10 cellular contexts compared by ENCODE assay signal in the genomic region with DNA sequence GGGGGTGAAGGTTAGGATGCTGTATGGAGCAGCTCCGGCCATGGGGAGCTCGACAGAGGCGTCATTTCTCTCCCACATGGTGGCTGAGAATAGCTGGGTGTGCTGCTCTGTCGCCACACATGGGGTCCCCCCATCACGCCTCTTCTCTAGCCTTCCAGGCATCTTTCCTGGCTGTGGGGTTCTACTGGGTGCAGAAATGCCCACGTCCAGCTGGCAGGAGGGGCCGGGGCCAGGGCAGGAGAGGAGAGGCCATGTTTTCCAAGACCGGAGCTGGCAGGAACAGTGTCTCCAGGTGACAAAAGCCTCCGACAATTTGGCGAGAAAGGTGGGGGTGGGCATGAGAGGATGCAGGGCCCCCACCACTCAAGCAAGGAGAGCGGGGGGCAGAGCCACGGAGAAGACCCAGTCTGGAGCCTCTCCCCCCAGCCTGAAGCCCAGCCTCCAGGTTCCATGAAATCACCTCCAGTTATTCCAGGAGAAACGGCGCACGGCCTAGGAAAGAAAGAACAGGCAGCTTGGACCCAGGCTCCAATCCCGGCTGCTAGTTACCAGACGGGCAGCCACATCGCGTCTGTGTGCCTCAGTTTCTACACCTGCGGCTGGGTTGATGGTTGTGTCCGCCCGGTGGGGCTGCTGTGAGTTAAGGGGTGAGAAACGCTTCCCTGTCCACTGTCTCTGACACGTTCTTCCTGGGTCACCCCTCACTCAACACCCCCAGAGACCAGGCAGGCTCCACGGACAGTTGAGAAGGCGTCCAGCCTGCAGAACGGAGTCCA. TPM values are rescaled to one million over a fixed set of nuclear protein-coding genes. Genes with fewer than 3 reads are reported as not detected.
DNase-seq lines count a peak whose midpoint lies in the region; ATAC-seq and TF ChIP-seq lines count a peak whose summit lies in the region.
"Had no signal": no experiment of that assay in that cellular context is flagged by ENCODE, and none has a peak within 500 bp of the region (broad histone marks: within the 10 kb centered on the region; RNA-seq: fewer than 3 reads in every experiment).

No MANE protein-coding gene starts in this region.

- intact Hi-C loops in esophagus muscularis mucosa (cut with DNase I) (no loop called here), posterior cingulate gyrus (cut with DNase I) (no loop called here)

- H3K79me2 ChIP-seq in trophoblast cell (ENCODE audit: control insufficient read depth, insufficient read depth, low read length, poor library complexity): no peaks in the 10 kb centered on the region

- H3K27ac Mint-ChIP-seq in T-cell: peak overlapping the region; percentile 39 to 97

- POLR2A ChIA-PET in T-cell (lab: Charles Lee): interaction anchor here in 1 of 2 donors (0.7 kb wide), 1 partner anchor 23 kb away, joined by 6 read pairs; no protein-coding TSS in a partner anchor

- H3K4me2 ChIP-seq in trophoblast cell (ENCODE audit: low read length): no peak overlapping the region

- CTCF ChIA-PET in T-cell (lab: Charles Lee): interaction anchor here (0.5 to 0.7 kb wide), 2 partner anchors 10 to 50 kb away, joined by 3 read pairs; no protein-coding TSS in a partner anchor

- H3K4me3 Mint-ChIP-seq in T-cell: peak overlapping the region; percentile 64 to 83 (median 82)

- no peak overlapping the region for H4K12ac ChIP-seq in trophoblast cell (ENCODE audit: low read depth, low read length)

- H4K8ac ChIP-seq in trophoblast cell (ENCODE audit: low read depth, low read length): no peak overlapping the region

- H2AFZ ChIP-seq in trophoblast cell (ENCODE audit: insufficient read depth, low read length, poor library complexity): no peak overlapping the region

- H2BK12ac ChIP-seq in trophoblast cell (ENCODE audit: low read length): no peak overlapping the region

- H3K18ac ChIP-seq in trophoblast cell (ENCODE audit: low read length): no peak overlapping the region

- no peak for ATAC-seq in T-cell (replicated peaks in 1 of 4)
- no peak for ATAC-seq in GM19397 (IDR thresholded peaks at IDR 0.05; ENCODE audit: unreplicated experiment)

- H2BK5ac ChIP-seq in trophoblast cell (ENCODE audit: low read depth, low read length, poor library complexity): no peak overlapping the region

- TF ChIP-seq EP300 in esophagus muscularis mucosa (IDR thresholded peaks at IDR 0.05): no peak

- H3K36me3 ChIP-seq in esophagus muscularis mucosa (no peaks in the 10 kb centered on the region), trophoblast cell (ENCODE audit: control insufficient read depth in 1 of 2, insufficient read depth in 2 of 2, low read length in 2 of 2) (no peaks in the 10 kb centered on the region)

- H3K27me3 Mint-ChIP-seq in T-cell: no peaks in the 10 kb centered on the region

- peaks cover 9% of the 10 kb centered on the region for H3K36me3 Mint-ChIP-seq in T-cell

- no peaks in the 10 kb centered on the region for H3K79me1 ChIP-seq in trophoblast cell (ENCODE audit: low read length)

- no peak overlapping the region for H2BK120ac ChIP-seq in trophoblast cell (ENCODE audit: insufficient read depth, low read length, poor library complexity)

- peak overlapping the region; percentile 70 to 80 (median 78) for H3K27ac ChIP-seq in esophagus muscularis mucosa (replicated peaks in 1 of 4)
- H3K27ac ChIP-seq in trophoblast cell (ENCODE audit: low read depth, low read length): no peak overlapping the region

- H3K27me3 ChIP-seq in esophagus muscularis mucosa (no peaks in the 10 kb centered on the region), trophoblast cell (ENCODE audit: insufficient read depth, low read length) (no peaks in the 10 kb centered on the region)

- no peak overlapping the region for H4K91ac ChIP-seq in trophoblast cell (ENCODE audit: low read depth, low read length)

- no peak overlapping the region for H3K23ac ChIP-seq in trophoblast cell (ENCODE audit: low read length)

- 71% methylated on average over 18 of the region's 27 CpGs for WGBS in esophagus muscularis mucosa
- WGBS in trophoblast cell (ENCODE audit: extremely low coverage, insufficient coverage, insufficient read length): no CpG with 5 or more reads among the region's 27 CpGs

- peaks cover 33 to 51% (median 48%) of the 10 kb centered on the region in 4 donors for H3K4me1 ChIP-seq in esophagus muscularis mucosa
- peaks cover 0 to 10% of the 10 kb centered on the region in 2 experiments for H3K4me1 ChIP-seq in trophoblast cell (ENCODE audit: control insufficient read depth in 1 of 2, insufficient read depth in 2 of 2, low read length in 2 of 2)

- TF ChIP-seq CTCF in esophagus muscularis mucosa (IDR thresholded peaks at IDR 0.05): no peak

- no peak overlapping the region for H3K9ac ChIP-seq in trophoblast cell (ENCODE audit: low read length)

- H3K14ac ChIP-seq in trophoblast cell (ENCODE audit: low read length): no peak overlapping the region

- TF ChIP-seq POLR2A in esophagus muscularis mucosa (IDR thresholded peaks at IDR 0.05; ENCODE audit: low read depth): no peak

- no peak overlapping the region for H3K4ac ChIP-seq in trophoblast cell (ENCODE audit: low read depth, low read length)

- no peak overlapping the region for H2AK5ac ChIP-seq in trophoblast cell (ENCODE audit: low read length)

- H3K9me3 ChIP-seq in esophagus muscularis mucosa: no peaks in the 10 kb centered on the region
- H3K9me3 ChIP-seq in trophoblast cell (ENCODE audit: insufficient read depth, low read depth, low read length): peaks cover 1% of the 10 kb centered on the region

- H3K9me3 Mint-ChIP-seq in T-cell: no peaks in the 10 kb centered on the region

- H3K4me1 Mint-ChIP-seq in T-cell: peaks cover 27 to 59% (median 48%) of the 10 kb centered on the region in 3 donors

- DNase-seq in D341Med (ENCODE audit: low spot score): peak; percentile 26
- DNase-seq in T-cell: peak in 1 of 34 experiments; percentile 16
- no peak for DNase-seq in esophagus muscularis mucosa (ENCODE audit: extremely low spot score)
- peak in 6 of 10 donors; percentile 1 to 80 (median 28) for DNase-seq in posterior cingulate gyrus
- no peak for DNase-seq in trophoblast cell
- DNase-seq in SHP77 treated with DMSO at 0.1 percent for 48 hours (lab: John Stamatoyannopoulos, UW): no peak
- DNase-seq in AML-193 (lab: John Stamatoyannopoulos, UW): no peak
- DNase-seq: DMS79, NCI-H1105 had no signal

- H3K4me3 ChIP-seq in esophagus muscularis mucosa (peak overlapping the region; percentile 40 to 48 (median 42)), trophoblast cell (ENCODE audit: low read depth, low read length) (no peak overlapping the region)

RNA-seq across cellular contexts. Expression of a gene that starts 27.4 kb away (rescaled TPM):
- total RNA-seq in T-cell: 10 to 100 TPM; 13.6 to 39.8 (median 18.9) TPM
- total RNA-seq in esophagus muscularis mucosa: 10 to 100 TPM; 21.3 to 72.9 (median 58.3) TPM
- polyA plus RNA-seq in trophoblast cell (2013): 13.7 TPM in 2 replicates

RNA-seq across cellular contexts. Expression of a gene that starts 49.2 kb away (rescaled TPM):
- total RNA-seq in T-cell (100 to 1,000 TPM; 185 to 232 (median 207) TPM), esophagus muscularis mucosa (100 to 1,000 TPM; 110 to 245 (median 172) TPM)
- 76.4 and 79.7 TPM in 2 replicates for polyA plus RNA-seq in trophoblast cell (2013)

Comparison
In these comparisons a context has a peak if more than half of its experiments do, and no peak if none do; other contexts are left out.
1. DNase-seq: peak in D341Med (single experiment) and posterior cingulate gyrus (6 of 10); none in esophagus muscularis mucosa (single experiment), trophoblast cell (0 of 2), SHP77 treated with DMSO at 0.1 percent for 48 hours (single experiment) and AML-193 (0 of 2).